8 cellular contexts compared by ENCODE assay signal in the genomic region with DNA sequence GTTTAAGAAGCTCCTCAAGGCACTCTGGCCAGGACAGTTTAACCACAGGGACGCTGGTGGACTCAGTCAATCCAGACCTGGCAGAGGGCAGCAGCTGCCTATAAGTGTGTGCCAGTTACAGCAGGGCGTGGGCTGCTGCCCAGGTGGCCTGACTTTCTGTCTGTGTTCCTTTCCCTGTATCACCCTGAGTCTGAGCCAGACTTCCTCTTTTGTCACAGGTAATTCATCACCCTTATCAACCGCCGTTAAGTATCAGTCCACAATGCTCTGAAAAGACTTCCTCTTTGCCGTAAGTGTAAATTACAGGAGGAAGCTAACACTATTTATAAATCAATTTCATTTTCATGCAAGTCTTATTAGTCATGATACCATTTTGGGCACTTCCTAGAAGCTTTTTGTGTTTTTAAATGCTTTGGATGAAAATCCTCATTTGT. TPM values are rescaled to one million over a fixed set of nuclear protein-coding genes. Genes with fewer than 3 reads are reported as not detected.
DNase-seq lines count a peak whose midpoint lies in the region; ATAC-seq, FAIRE-seq and TF ChIP-seq lines count a peak whose summit lies in the region.

No MANE protein-coding gene starts in this region.

- no peak overlapping the region for H3K4me3 ChIP-seq in SK-N-SH (ENCODE audit: low read depth in 2 of 2, low read length in 1 of 2)
- H3K4me3 ChIP-seq in endocrine pancreas (ENCODE audit: control insufficient read depth, insufficient read depth, low read length), result peak overlapping the region; percentile 39
- H3K4me3 ChIP-seq in skin epidermis, result peak overlapping the region in 2 of 7 experiments; percentile 0 to 12
- H3K4me3 ChIP-seq in H7 (ENCODE audit: insufficient read depth, low read depth, low read length), result no peak overlapping the region

- H3K9me2 ChIP-seq in SK-N-SH, result no peaks in the 10 kb centered on the region

- no peak overlapping the region for H2AFZ ChIP-seq in SK-N-SH (ENCODE audit: low read depth)

- H3K9me3 ChIP-seq in SK-N-SH (no peaks in the 10 kb centered on the region), endocrine pancreas (ENCODE audit: control insufficient read depth, low read length) (no peaks in the 10 kb centered on the region)

- no peak for FAIRE-seq in frontal cortex (lab: Jason Lieb, UNC)

- peaks cover 3% of the 10 kb centered on the region for H3F3A ChIP-seq in SK-N-SH (replicated peaks; ENCODE audit: insufficient read depth)

- no peak overlapping the region for H3K9ac ChIP-seq in SK-N-SH
- peak overlapping the region; percentile 41 for H3K9ac ChIP-seq in endocrine pancreas (ENCODE audit: control insufficient read depth, insufficient read depth, low read length)

- TF ChIP-seq CTCF in SK-N-SH (IDR thresholded peaks at IDR 0.05), result no peak

- peak; percentile 29 for TF ChIP-seq RAD21 in SK-N-SH (IDR thresholded peaks at IDR 0.05; ENCODE audit: low read length)

- 56% methylated on average over 5 of the region's 5 CpGs for WGBS in SK-N-SH (ENCODE audit: low lambda C conversion rate)

- H3K79me2 ChIP-seq in SK-N-SH (ENCODE audit: insufficient read depth), result peaks cover 81% of the 10 kb centered on the region

- H3K27me3 ChIP-seq in SK-N-SH (ENCODE audit: insufficient read depth), result no peaks in the 10 kb centered on the region
- H3K27me3 ChIP-seq in endocrine pancreas (ENCODE audit: control insufficient read depth, insufficient read depth, low read length), result no peaks in the 10 kb centered on the region
- no peaks in the 10 kb centered on the region for H3K27me3 ChIP-seq in H7 (ENCODE audit: control insufficient read depth, insufficient read depth, low read length)

- peak overlapping the region; percentile 51 for H3K4me2 ChIP-seq in SK-N-SH

- POLR2A ChIA-PET in SK-N-SH (lab: Yijun Ruan, JAX), result interaction anchor here (1.2 to 2.6 kb wide), 3 partner anchors 10 to 21 kb away, joined by 3 to 18 read pairs (median 8); no protein-coding TSS in a partner anchor

- peaks cover 3 to 7% of the 10 kb centered on the region in 2 experiments for H3K36me3 ChIP-seq in SK-N-SH (replicated peaks in 1 of 2; ENCODE audit: control insufficient read depth in 1 of 2, insufficient read depth in 2 of 2, low read length in 1 of 2)
- H3K36me3 ChIP-seq in endocrine pancreas (ENCODE audit: control insufficient read depth, insufficient read depth, low read length), result no peaks in the 10 kb centered on the region
- no peaks in the 10 kb centered on the region for H3K36me3 ChIP-seq in H7 (replicated peaks; ENCODE audit: control insufficient read depth, insufficient read depth, low read length)

- peaks cover 62% of the 10 kb centered on the region for H4K20me1 ChIP-seq in SK-N-SH (ENCODE audit: insufficient read depth)

- peaks cover 23 to 52% of the 10 kb centered on the region in 2 experiments for H3K4me1 ChIP-seq in SK-N-SH (ENCODE audit: control insufficient read depth in 1 of 2, insufficient read depth in 2 of 2, low read depth in 1 of 2, low read length in 1 of 2)
- peaks cover 13% of the 10 kb centered on the region for H3K4me1 ChIP-seq in endocrine pancreas (ENCODE audit: control insufficient read depth, insufficient read depth, low read length)

- DNase-seq in Kasumi-1 (lab: John Stamatoyannopoulos, UW) (peak; percentile 92), SK-N-SH (peak; percentile 60), frontal cortex (ENCODE audit: low spot score in 2 of 2) (no peak), H7 (no peak)

- no peak for TF ChIP-seq EP300 in SK-N-SH (IDR thresholded peaks at IDR 0.05; ENCODE audit: borderline replicate concordance in 1 of 2, low read depth in 1 of 2, low read length in 1 of 2)

- ATAC-seq in GM18498 (IDR thresholded peaks at IDR 0.05; ENCODE audit: unreplicated experiment), result peak; percentile 74
- ATAC-seq in GM21737 (IDR thresholded peaks at IDR 0.05; ENCODE audit: unreplicated experiment), result peak; percentile 86

- CTCF ChIA-PET in SK-N-SH (lab: Yijun Ruan, JAX), result interaction anchor here (0.7 to 32.6 kb wide), 11 partner anchors 9 to 1254 kb away, joined by 3 to 873 read pairs (median 7); no protein-coding TSS in a partner anchor

- H3K27ac ChIP-seq in SK-N-SH (ENCODE audit: low read depth in 2 of 2, low read length in 1 of 2) (peak overlapping the region in 1 of 2 experiments; percentile 73; a peak in 2 of 4 replicates), skin epidermis (peak overlapping the region in 16 of 21 experiments; percentile 3 to 82 (median 52))

TF ChIP-seq in SK-N-SH, 30 proteins besides CTCF, POLR2A, EP300 and RAD21:
- TF ChIP-seq MAX (IDR thresholded peaks at IDR 0.05; ENCODE audit: low read depth) (no peak), PBX3 (IDR thresholded peaks at IDR 0.05) (0 out of 2 replicates have a peak, but pooled peaks have one; percentile 36), MEF2A (IDR thresholded peaks at IDR 0.05; ENCODE audit: borderline replicate concordance, low read depth) (peak; percentile 28; the same call in 1 of the 2 replicates)

RNA-seq across cellular contexts. Expression of gene LPIN1, which starts 7.0 kb away (rescaled TPM):
- polyA plus RNA-seq in SK-N-SH (2012; rRNA removed), result 22.1 and 28.2 TPM in 2 replicates
- polyA plus RNA-seq in SK-N-SH (2012; cell fraction: cytosol; rRNA removed), result 14.9 and 17.7 TPM in 2 replicates
- 60.5 and 67.4 TPM in 2 replicates for polyA plus RNA-seq in SK-N-SH (2012; cell fraction: nucleus; rRNA removed)
- 28.1 TPM for total RNA-seq in frontal cortex
- total RNA-seq in H7 (2014; rRNA removed; shearing (Covaris generic)), result 11.5 and 15.0 TPM in 2 replicates

Comparison
In these comparisons a context has a peak if more than half of its experiments do, and no peak if none do; other contexts are left out.
1. DNase-seq: peak in Kasumi-1 (2 of 2) and SK-N-SH (single experiment); none in frontal cortex (0 of 2) and H7 (single experiment).